Comparison of ENCODE assay signal across 1 cellular context in the genomic region with DNA sequence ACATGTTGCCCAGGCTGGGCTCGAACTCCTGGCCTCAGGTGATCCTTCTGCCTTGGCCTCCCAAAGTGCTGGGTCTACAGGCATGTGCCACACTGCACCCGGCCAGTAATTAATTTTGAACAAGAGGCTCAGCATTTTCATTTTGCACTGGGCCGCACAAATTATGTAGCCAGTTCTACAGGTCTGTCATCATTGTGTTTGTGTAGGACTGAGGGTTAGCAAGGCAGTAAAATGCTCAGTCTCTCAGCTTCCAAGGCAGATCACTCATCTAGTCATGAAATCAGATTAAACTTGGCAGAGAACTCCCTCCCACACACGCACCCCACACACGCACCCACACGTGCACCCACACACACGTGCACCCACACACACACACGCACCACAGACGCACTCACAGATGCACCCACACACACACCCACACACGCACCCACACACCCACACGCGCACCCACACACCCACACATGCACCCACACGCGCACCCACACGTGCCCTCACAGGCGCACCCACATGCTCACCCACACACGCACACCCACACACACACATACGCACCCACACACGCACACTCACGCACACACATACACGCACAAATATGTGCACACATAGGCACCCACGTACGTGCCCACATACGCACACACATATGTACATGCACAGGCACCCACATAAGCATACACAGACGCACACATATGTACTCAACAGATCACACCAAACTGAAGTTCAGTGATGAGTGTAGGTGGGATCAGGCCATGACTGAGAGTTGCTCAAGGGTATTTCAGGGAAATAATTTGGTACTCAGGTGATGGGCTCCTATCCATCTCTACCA.
TF ChIP-seq lines count a peak whose summit lies in the region.

No MANE protein-coding gene starts in this region.

TF ChIP-seq in K562, 482 proteins besides CTCF, POLR2A, EP300 and RAD21:
- TF ChIP-seq TRIM24 (IDR thresholded peaks at IDR 0.05) (peak; percentile 29 to 44; a peak in 2 of 4 replicates), TEAD4 (IDR thresholded peaks at IDR 0.05; ENCODE audit: low read length) (peak; percentile 57), TEAD4 (CRISPR knock-in tag; IDR thresholded peaks at IDR 0.05; ENCODE audit: borderline replicate concordance) (no peak), HBP1 (CRISPR knock-in tag; IDR thresholded peaks at IDR 0.05) (0 out of 2 replicates have a peak, but pooled peaks have one; percentile 72), OTX1 (CRISPR knock-in tag; IDR thresholded peaks at IDR 0.05) (0 out of 2 replicates have a peak, but pooled peaks have one; percentile 44), BRF1 (IDR thresholded peaks at IDR 0.05; ENCODE audit: borderline replicate concordance, extremely low read depth, insufficient read length) (no peak), MLX (CRISPR knock-in tag; conservative IDR thresholded peaks at IDR 0.05) (no peak), EGR1 (conservative IDR thresholded peaks at IDR 0.05) (peak; percentile 99), ZBTB12 (CRISPR knock-in tag; IDR thresholded peaks at IDR 0.05) (no peak), BHLHE40 (IDR thresholded peaks at IDR 0.05; ENCODE audit: low read length) (peak; percentile 74)
- TF ChIP-seq, protein P1, sequence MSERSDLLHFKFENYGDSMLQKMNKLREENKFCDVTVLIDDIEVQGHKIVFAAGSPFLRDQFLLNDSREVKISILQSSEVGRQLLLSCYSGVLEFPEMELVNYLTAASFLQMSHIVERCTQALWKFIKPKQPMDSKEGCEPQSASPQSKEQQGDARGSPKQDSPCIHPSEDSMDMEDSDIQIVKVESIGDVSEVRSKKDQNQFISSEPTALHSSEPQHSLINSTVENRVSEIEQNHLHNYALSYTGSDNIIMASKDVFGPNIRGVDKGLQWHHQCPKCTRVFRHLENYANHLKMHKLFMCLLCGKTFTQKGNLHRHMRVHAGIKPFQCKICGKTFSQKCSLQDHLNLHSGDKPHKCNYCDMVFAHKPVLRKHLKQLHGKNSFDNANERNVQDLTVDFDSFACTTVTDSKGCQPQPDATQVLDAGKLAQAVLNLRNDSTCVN (CRISPR knock-in tag; IDR thresholded peaks at IDR 0.05) = peak; percentile 74; the same call in 1 of the 2 replicates
